Comparison of ENCODE assay signal across 8 cellular contexts in genomic region chr22:17121235-17122195, GRCh38. TPM values are rescaled to one million over a fixed set of nuclear protein-coding genes. Genes with fewer than 3 reads are reported as not detected.
A peak's percentile ranks its signal among the peaks of the same experiment; 100 is the strongest.
DNase-seq lines count a peak whose midpoint lies in the region; ATAC-seq, FAIRE-seq and TF ChIP-seq lines count a peak whose summit lies in the region.

TMEM121B (minus strand) TSS chr22:17121360; CDS start chr22:17121127, 233 bp downstream.

- no peaks in the 10 kb centered on the region for H3K79me2 ChIP-seq in keratinocyte (ENCODE audit: control insufficient read depth, insufficient read depth, low read length)

- no peak for ATAC-seq in central memory CD8-positive, alpha-beta T cell (replicated peaks; ENCODE audit: extremely low read depth, poor library complexity, severe bottlenecking)
- ATAC-seq in HG03045 (IDR thresholded peaks at IDR 0.05; ENCODE audit: unreplicated experiment), result no peak
- no peak for ATAC-seq in HG03565 (IDR thresholded peaks at IDR 0.05; ENCODE audit: unreplicated experiment)

- no peak within 1 kb of the TSS for H2AFZ ChIP-seq in keratinocyte (ENCODE audit: control insufficient read depth, low read length)

- H3K27ac Mint-ChIP-seq in IgD-negative memory B cell, result no peak within 1 kb of the TSS
- no peak within 1 kb of the TSS for H3K27ac Mint-ChIP-seq in central memory CD8-positive, alpha-beta T cell (ENCODE audit: low read depth)

- no peak within 1 kb of the TSS for H3K9ac ChIP-seq in keratinocyte (ENCODE audit: control insufficient read depth, extremely low read depth, insufficient read depth, low read length)

- peak within 1 kb of the TSS; percentile 28 to 79 (median 58) for H3K4me3 Mint-ChIP-seq in IgD-negative memory B cell
- peak within 1 kb of the TSS; percentile 36 for H3K4me3 Mint-ChIP-seq in central memory CD8-positive, alpha-beta T cell

- peaks cover 19 to 22% (median 20%) of the 10 kb centered on the region in 3 donors for H3K4me1 Mint-ChIP-seq in IgD-negative memory B cell
- peaks cover 34% of the 10 kb centered on the region for H3K4me1 Mint-ChIP-seq in central memory CD8-positive, alpha-beta T cell

- H3K9me3 Mint-ChIP-seq in IgD-negative memory B cell, result no peaks in the 10 kb centered on the region
- H3K9me3 Mint-ChIP-seq in central memory CD8-positive, alpha-beta T cell, result no peaks in the 10 kb centered on the region

- no peaks in the 10 kb centered on the region for H3K36me3 Mint-ChIP-seq in IgD-negative memory B cell
- H3K36me3 Mint-ChIP-seq in central memory CD8-positive, alpha-beta T cell (ENCODE audit: insufficient read depth), result peaks cover 8% of the 10 kb centered on the region

- no peaks in the 10 kb centered on the region for H3K4me1 ChIP-seq in keratinocyte (ENCODE audit: control insufficient read depth, extremely low read depth, insufficient read depth, low read length)
- H3K4me1 ChIP-seq in small intestine (ENCODE audit: control insufficient read depth in 2 of 2, insufficient read depth in 1 of 2, low read depth in 1 of 2, low read length in 1 of 2), result peaks cover 0 to 3% of the 10 kb centered on the region in 2 donors

- H3K9me1 ChIP-seq in keratinocyte (ENCODE audit: control insufficient read depth, extremely low read depth, insufficient read depth, low read length), result no peaks in the 10 kb centered on the region

- no peak for FAIRE-seq in keratinocyte (lab: Jason Lieb, UNC)
- FAIRE-seq in small intestine (lab: Jason Lieb, UNC), result no peak

- H3K27me3 Mint-ChIP-seq in IgD-negative memory B cell, result peaks cover 28% of the 10 kb centered on the region
- peaks cover 16% of the 10 kb centered on the region for H3K27me3 Mint-ChIP-seq in central memory CD8-positive, alpha-beta T cell

- peak; percentile 92 for DNase-seq in COLO668 (lab: John Stamatoyannopoulos, UW; ENCODE audit: unreplicated experiment)
- DNase-seq in central memory CD8-positive, alpha-beta T cell (ENCODE audit: low spot score in 2 of 2), result no peak
- no peak for DNase-seq in keratinocyte (ENCODE audit: low read depth, low spot score)
- DNase-seq in small intestine, result peak; percentile 31

- H3K4me3 ChIP-seq in keratinocyte (ENCODE audit: control insufficient read depth in 2 of 3, extremely low read depth in 1 of 3, insufficient read depth in 2 of 3, low read depth in 1 of 3, low read length in 3 of 3) (peak within 1 kb of the TSS; percentile 26 to 51 (median 44)), small intestine (ENCODE audit: low read depth in 1 of 2, low read length in 2 of 2) (peak within 1 kb of the TSS; percentile 24 to 63)

- H4K20me1 ChIP-seq in keratinocyte (ENCODE audit: control insufficient read depth, extremely low read depth, insufficient read depth, low read length), result no peaks in the 10 kb centered on the region

- H3K27ac ChIP-seq in keratinocyte (ENCODE audit: control insufficient read depth, insufficient read depth, low read length), result no peak within 1 kb of the TSS
- H3K27ac ChIP-seq in small intestine (ENCODE audit: low read depth in 1 of 2, low read length in 1 of 2), result no peak within 1 kb of the TSS

- no peak for TF ChIP-seq CTCF in keratinocyte (optimal IDR thresholded peaks at IDR 0.05 in 1 of 3, IDR thresholded peaks at IDR 0.05 in 1 of 3, conservative IDR thresholded peaks at IDR 0.05 in 1 of 3; ENCODE audit: extremely low read depth in 1 of 3, insufficient read depth in 2 of 3, low read length in 3 of 3)

- H3K9me3 ChIP-seq in keratinocyte (ENCODE audit: control insufficient read depth, low read depth, low read length) (no peaks in the 10 kb centered on the region), small intestine (ENCODE audit: control insufficient read depth, low read depth) (no peaks in the 10 kb centered on the region)

- H3K4me2 ChIP-seq in keratinocyte (ENCODE audit: control insufficient read depth, extremely low read depth, insufficient read depth, low read depth, low read length), result peak within 1 kb of the TSS; percentile 56

- 5 to 11% (median 8%) methylated on average over 52 to 69 of the region's 69 CpGs for WGBS in small intestine, 3 donors

- H3K36me3 ChIP-seq in keratinocyte (ENCODE audit: control insufficient read depth in 2 of 2, extremely low read depth in 1 of 2, insufficient read depth in 2 of 2, low read length in 2 of 2), result no peaks in the 10 kb centered on the region
- H3K36me3 ChIP-seq in small intestine (ENCODE audit: control insufficient read depth in 2 of 2, insufficient read depth in 2 of 2, low read length in 2 of 2), result no peaks in the 10 kb centered on the region

- H3K27me3 ChIP-seq in keratinocyte (ENCODE audit: control insufficient read depth, extremely low read depth, insufficient read depth, low read length) (peaks cover 46% of the 10 kb centered on the region), small intestine (ENCODE audit: control insufficient read depth in 2 of 2, insufficient read depth in 2 of 2, low read length in 2 of 2) (peaks cover 3 to 18% of the 10 kb centered on the region in 2 donors)

- dilution Hi-C loops in keratinocyte (cut with MboI; ENCODE audit: extremely low pct_ligation_motif_present, low sequenced_read_pairs), result no loop called here

TF ChIP-seq in PFSK-1, 5 proteins besides CTCF, POLR2A, EP300 and RAD21:
- TF ChIP-seq FOXP2 (optimal IDR thresholded peaks at IDR 0.05; ENCODE audit: borderline replicate concordance, extremely low read depth, extremely low read length, insufficient read depth) (peak; percentile 19), SIN3A (IDR thresholded peaks at IDR 0.05; ENCODE audit: borderline replicate concordance, insufficient read depth, low read length) (no peak)

RNA-seq across cellular contexts. Expression of gene TMEM121B, which starts in this region (rescaled TPM):
- polyA plus RNA-seq in IgD-negative memory B cell (not detected), keratinocyte (0.01 to 0.02 TPM in 2 of 3 replicates, not detected in the other), small intestine (under 1 TPM in 2 of 3 donors, not detected in 1; 0.28 to 0.45 TPM)
- 0.61 TPM for polyA plus RNA-seq in PFSK-1 (2012; ENCODE audit: insufficient read length, low read depth)
- polyA plus RNA-seq in keratinocyte (2011; ENCODE audit: low read depth), result 0.06 TPM
- polyA plus RNA-seq in keratinocyte (2011; cell fraction: cytosol; rRNA removed), result 0.01 TPM in 1 of 2 replicates, not detected in the other
- 0.09 and 0.13 TPM in 2 replicates for polyA plus RNA-seq in keratinocyte (2011; cell fraction: nucleus; rRNA removed)
- polyA plus RNA-seq in keratinocyte (2012; ENCODE audit: low replicate concordance), result not detected in 2 replicates
- polyA minus RNA-seq in keratinocyte, result 0.07 TPM in 1 of 3 replicates, not detected in the others
- polyA minus RNA-seq in keratinocyte (2011; cell fraction: cytosol; rRNA and poly(A)+ RNA removed), result not detected
- polyA minus RNA-seq in keratinocyte (2011; cell fraction: nucleus; rRNA and poly(A)+ RNA removed), result not detected in 2 replicates

Comparison
In these comparisons a context has a peak if more than half of its experiments do, and no peak if none do; other contexts are left out.
1. Peak in DNase-seq and H3K4me3 ChIP-seq in small intestine; RNA of the gene not detected or under 1 TPM.